ENCODE assay signal across 19 cellular contexts in the genomic region with DNA sequence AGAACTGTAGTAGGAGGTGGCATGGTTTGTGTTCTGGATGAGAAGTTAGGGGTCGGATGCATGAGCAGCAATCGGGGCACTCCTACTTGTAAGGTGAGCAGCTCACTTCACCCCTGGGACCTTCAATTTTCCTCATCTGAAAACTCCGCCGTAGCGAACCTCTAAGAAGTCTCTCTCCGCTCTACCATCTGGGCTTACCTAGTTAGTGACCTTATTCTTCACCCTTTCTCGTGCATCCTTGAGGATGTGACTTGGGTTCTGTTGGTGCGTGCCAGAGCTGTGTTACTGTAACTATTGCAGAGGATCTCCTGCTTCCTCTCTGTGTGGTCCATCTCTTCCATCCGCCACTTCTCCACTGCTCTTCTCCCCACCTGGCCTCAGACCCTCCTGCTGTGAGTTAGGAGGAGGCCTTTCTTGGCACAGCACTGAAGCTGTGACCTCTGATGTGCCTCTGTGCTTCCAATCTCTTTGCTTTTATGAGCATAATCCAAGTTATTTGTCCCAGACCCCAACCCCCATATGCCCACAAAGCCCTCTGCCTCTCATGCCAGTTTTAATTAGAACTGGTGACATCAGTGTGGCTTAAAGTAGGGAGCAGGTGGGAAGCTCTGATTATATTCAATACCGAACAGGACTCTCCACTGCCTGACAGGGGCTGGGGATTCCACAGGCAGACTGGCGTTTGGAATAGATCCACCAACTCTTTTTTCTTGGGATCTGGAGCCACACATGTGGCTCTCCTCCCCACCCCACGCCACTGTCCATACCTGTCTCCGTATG.
DNase-seq lines count a peak whose midpoint lies in the region; ATAC-seq, FAIRE-seq and TF ChIP-seq lines count a peak whose summit lies in the region.
"Had no signal": no experiment of that assay in that cellular context is flagged by ENCODE, and none has a peak within 500 bp of the region (broad histone marks: within the 10 kb centered on the region; RNA-seq: fewer than 3 reads in every experiment).

No MANE protein-coding gene starts in this region.

- H3K4me3 Mint-ChIP-seq in T-helper 1 cell treated with Interleukin-12 subunit alpha and Interleukin-12 subunit beta and Interleukin-4 antibody, amounts not matched to agents 30 μg/mL and 1 μg/mL, for 36 hours, result no peak overlapping the region
- peak overlapping the region; percentile 28 for H3K4me3 Mint-ChIP-seq in nephron progenitor cell
- H3K4me3 Mint-ChIP-seq: activated CD4-positive, alpha-beta memory T cell treated with anti-CD3 and anti-CD28 coated beads, Interleukin-2, amount 10 ng/mL, durations not matched to agents 7 days and 5 days; CD8-positive, alpha-beta T cell; effector memory CD8-positive, alpha-beta T cell had no signal

- no peak for ATAC-seq in HG03135 (IDR thresholded peaks at IDR 0.05; ENCODE audit: unreplicated experiment)
- ATAC-seq: CD8-positive, alpha-beta T cell; effector memory CD8-positive, alpha-beta T cell; left ventricle myocardium superior had no signal

- FAIRE-seq in GM12892 (lab: Jason Lieb, UNC), result peak; percentile 66
- FAIRE-seq: G401.6, HTR-8/SVneo had no signal

- H3K27me3 Mint-ChIP-seq in T-helper 1 cell treated with Interleukin-12 subunit alpha and Interleukin-12 subunit beta and Interleukin-4 antibody, amounts not matched to agents 30 μg/mL and 1 μg/mL, for 36 hours (ENCODE audit: low read depth), result no peaks in the 10 kb centered on the region
- H3K27me3 Mint-ChIP-seq in nephron progenitor cell (ENCODE audit: low read depth, poor library complexity), result peaks cover 5% of the 10 kb centered on the region
- H3K27me3 Mint-ChIP-seq: activated CD4-positive, alpha-beta memory T cell treated with anti-CD3 and anti-CD28 coated beads, Interleukin-2, amount 10 ng/mL, durations not matched to agents 7 days and 5 days; effector memory CD8-positive, alpha-beta T cell had no signal

- peaks cover 64% of the 10 kb centered on the region for H3K4me1 Mint-ChIP-seq in T-helper 1 cell treated with Interleukin-12 subunit alpha and Interleukin-12 subunit beta and Interleukin-4 antibody, amounts not matched to agents 30 μg/mL and 1 μg/mL, for 36 hours (ENCODE audit: low read depth)
- H3K4me1 Mint-ChIP-seq in nephron progenitor cell, result peaks cover 84% of the 10 kb centered on the region

- no peak for DNase-seq in T-helper 1 cell
- DNase-seq in GM12892 (ENCODE audit: insufficient read length), result no peak
- DNase-seq in SHP77 treated with DMSO at 0.1 percent for 48 hours (lab: John Stamatoyannopoulos, UW), result peak; percentile 64
- no peak for DNase-seq in nephron progenitor cell
- DNase-seq in NK-92 treated with Interleukin-12 subunit alpha and Interleukin-12 subunit beta, amount 100 ng/mL, for 24 hours (lab: John Stamatoyannopoulos, UW), result no peak
- DNase-seq in iPS-NIHi7 (ENCODE audit: extremely low spot score), result no peak
- DNase-seq: activated CD4-positive, alpha-beta memory T cell treated with anti-CD3 and anti-CD28 coated beads, Interleukin-2, amount 10 ng/mL, durations not matched to agents 7 days and 5 days; activated gamma-delta T cell; CD8-positive, alpha-beta T cell; effector memory CD8-positive, alpha-beta T cell; left ventricle myocardium superior; MG63; NCI-H2227 treated with DMSO at 0.1 percent for 48 hours; sigmoid colon; stimulated activated CD4-positive, alpha-beta T cell treated with anti-CD3 and anti-CD28 coated beads, Interleukin-4, amount 100 ng/mL, for 4 hours had no signal

- H3K9me3 Mint-ChIP-seq in T-helper 1 cell treated with Interleukin-12 subunit alpha and Interleukin-12 subunit beta and Interleukin-4 antibody, amounts not matched to agents 30 μg/mL and 1 μg/mL, for 36 hours, result no peaks in the 10 kb centered on the region
- H3K9me3 Mint-ChIP-seq in nephron progenitor cell, result no peaks in the 10 kb centered on the region
- H3K9me3 Mint-ChIP-seq: CD8-positive, alpha-beta T cell; effector memory CD8-positive, alpha-beta T cell had no signal

- H3K36me3 Mint-ChIP-seq in T-helper 1 cell treated with Interleukin-12 subunit alpha and Interleukin-12 subunit beta and Interleukin-4 antibody, amounts not matched to agents 30 μg/mL and 1 μg/mL, for 36 hours (ENCODE audit: low read depth), result peaks cover 43% of the 10 kb centered on the region
- peaks cover 11% of the 10 kb centered on the region for H3K36me3 Mint-ChIP-seq in nephron progenitor cell (ENCODE audit: low read depth)

- peak overlapping the region; percentile 4 for H3K27ac Mint-ChIP-seq in T-helper 1 cell treated with Interleukin-12 subunit alpha and Interleukin-12 subunit beta and Interleukin-4 antibody, amounts not matched to agents 30 μg/mL and 1 μg/mL, for 36 hours
- peak overlapping the region; percentile 95 for H3K27ac Mint-ChIP-seq in nephron progenitor cell
- H3K27ac Mint-ChIP-seq: activated CD4-positive, alpha-beta memory T cell treated with anti-CD3 and anti-CD28 coated beads, Interleukin-2, amount 10 ng/mL, durations not matched to agents 7 days and 5 days; CD8-positive, alpha-beta T cell had no signal

- no peak; the same call in none of the 2 replicates for TF ChIP-seq POLR2A in GM12892 (IDR thresholded peaks at IDR 0.05; ENCODE audit: low read depth, low read length)

- TF ChIP-seq CTCF in nephron progenitor cell (IDR thresholded peaks at IDR 0.05), result no peak
